ENCODE assay signal across 8 cellular contexts in the genomic region with DNA sequence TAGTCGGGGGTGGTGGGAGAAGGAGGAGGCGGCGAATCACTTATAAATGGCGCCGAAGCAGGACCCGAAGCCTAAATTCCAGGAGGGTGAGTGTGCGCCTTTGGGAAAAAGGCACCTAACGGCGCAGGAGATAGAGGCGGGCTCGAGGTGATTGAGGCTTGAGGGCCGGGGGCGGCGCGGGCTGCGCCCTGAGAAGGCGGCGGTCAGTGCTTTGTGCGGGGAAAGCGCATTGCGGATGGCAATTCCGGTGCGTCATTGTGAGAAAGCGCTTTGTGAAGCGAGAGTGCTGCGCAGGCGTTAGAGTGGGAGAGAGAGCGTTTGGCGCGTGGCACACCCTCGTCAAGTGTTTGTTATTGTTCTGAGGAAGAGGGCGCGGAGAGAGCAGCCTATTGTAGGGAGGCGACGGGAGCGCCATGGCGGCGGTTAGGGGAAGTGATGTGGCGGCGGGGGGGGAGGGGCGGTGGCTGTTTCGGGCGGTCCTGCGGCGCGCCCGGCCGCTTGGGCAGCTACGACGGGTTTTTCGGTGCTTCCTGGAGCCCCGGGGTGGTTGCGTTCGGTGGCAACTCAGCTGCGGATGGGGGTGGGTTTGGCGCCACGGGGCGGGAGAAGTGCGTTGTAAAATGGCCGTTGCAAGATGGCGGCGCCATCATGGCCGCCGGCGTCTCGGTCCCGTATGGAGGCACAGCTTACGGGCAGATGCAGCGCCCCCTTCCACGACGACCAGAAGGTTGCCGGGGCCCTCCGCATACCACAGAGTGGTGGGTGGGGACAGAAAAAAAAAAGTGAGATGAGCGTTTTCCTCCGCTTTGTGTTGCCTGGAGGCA. TPM values are rescaled to one million over a fixed set of nuclear protein-coding genes. Genes with fewer than 3 reads are reported as not detected.
DNase-seq lines count a peak whose midpoint lies in the region; ATAC-seq and TF ChIP-seq lines count a peak whose summit lies in the region.

No MANE protein-coding gene starts in this region.

- DNase-seq in DMS53 (lab: John Stamatoyannopoulos, UW) (peak; percentile 90), OCI-M1 (lab: John Stamatoyannopoulos, UW) (peak; percentile 95), esophagus squamous epithelium (lab: John Stamatoyannopoulos, UW) (peak; percentile 48), naive B cell (peak; percentile 87)
- DNase-seq in Jurkat, Clone E6-1 (ENCODE audit: low read depth, low spot score): peak; percentile 95
- DNase-seq in activated T-cell treated with anti-CD3 and anti-CD28 coated beads, Interleukin-2, amount 50 U/mL, for 48 hours: peak; percentile 88 to 92
- peak; percentile 77 to 88 for DNase-seq in stimulated activated CD8-positive, alpha-beta memory T cell treated with anti-CD3 and anti-CD28 coated beads, Interleukin-7, amount 100 ng/mL, for 48 hours (ENCODE audit: extremely low read depth in 1 of 2, low read depth in 1 of 2)

- WGBS in esophagus squamous epithelium, 2 donors: 0 to 1% methylated on average over 44 to 55 of the region's 75 CpGs

- H3K4me1 ChIP-seq in esophagus squamous epithelium: peaks cover 11 to 51% (median 36%) of the 10 kb centered on the region in 3 donors

- H3K4me1 Mint-ChIP-seq in naive B cell: peaks cover 29 to 56% (median 55%) of the 10 kb centered on the region in 3 donors

- peak in 2 of 4 donors; percentile 82 to 83 for TF ChIP-seq POLR2A in esophagus squamous epithelium (IDR thresholded peaks at IDR 0.05)

- no peaks in the 10 kb centered on the region for H3K27me3 Mint-ChIP-seq in naive B cell

- H3K27ac Mint-ChIP-seq in naive B cell: peak overlapping the region; percentile 100

- H3K27ac ChIP-seq in esophagus squamous epithelium: peak overlapping the region; percentile 97 to 100 (median 99)

- peak overlapping the region; percentile 96 to 100 (median 99) for H3K4me3 Mint-ChIP-seq in naive B cell

- peaks cover 0 to 11% of the 10 kb centered on the region in 2 donors for H3K36me3 Mint-ChIP-seq in naive B cell

- intact Hi-C loops in esophagus squamous epithelium (cut with DNase I): no loop called here

- H3K27me3 ChIP-seq in esophagus squamous epithelium: no peaks in the 10 kb centered on the region

- no peaks in the 10 kb centered on the region for H3K9me3 ChIP-seq in esophagus squamous epithelium

- peak overlapping the region; percentile 95 for H3K4me3 ChIP-seq in Jurkat, Clone E6-1 (ENCODE audit: low read length)
- peak overlapping the region; percentile 77 to 99 (median 90) for H3K4me3 ChIP-seq in esophagus squamous epithelium

- no peaks in the 10 kb centered on the region for H3K36me3 ChIP-seq in esophagus squamous epithelium

- ATAC-seq in GM21576 (IDR thresholded peaks at IDR 0.05; ENCODE audit: unreplicated experiment) (peak; percentile 60), naive B cell (ENCODE audit: low read depth in 2 of 2) (peak; percentile 68)

- TF ChIP-seq CTCF in esophagus squamous epithelium (IDR thresholded peaks at IDR 0.05): peak in 1 of 6 experiments; percentile 15

- no peaks in the 10 kb centered on the region for H3K9me3 Mint-ChIP-seq in naive B cell

RNA-seq across cellular contexts. Expression of a gene that starts 0.5 kb away (rescaled TPM):
- polyA plus RNA-seq in Jurkat, Clone E6-1 (2012; ENCODE audit: insufficient read depth, insufficient read length): 405 TPM
- total RNA-seq in esophagus squamous epithelium: 100 to 1,000 TPM in 3 of 4 donors, 10 to 100 TPM in 1; 83.6 to 293 (median 156) TPM
- 100 to 1,000 TPM; 213 to 250 (median 243) TPM for polyA plus RNA-seq in naive B cell (ENCODE audit: low read depth in 6 of 6)

Comparison
In these comparisons a context has a peak if more than half of its experiments do, and no peak if none do; other contexts are left out.
1. Peak in every context shown above with its lines: DNase-seq, ATAC-seq, H3K4me3 ChIP-seq and H3K27ac ChIP-seq.